In genomic region chr3:52190294-52190841, GRCh38 we compare ENCODE assay signal across 8 cellular contexts. TPM values are rescaled to one million over a fixed set of nuclear protein-coding genes. Genes with fewer than 3 reads are reported as not detected.
DNase-seq lines count a peak whose midpoint lies in the region; ATAC-seq and TF ChIP-seq lines count a peak whose summit lies in the region.

No MANE protein-coding gene starts in this region.

- no peak overlapping the region for H3K14ac ChIP-seq in H9 (ENCODE audit: insufficient read depth, low read length)

- no peak overlapping the region for H2BK5ac ChIP-seq in H9 (ENCODE audit: insufficient read length, low read length)

- ATAC-seq in left ventricle myocardium superior: peak; percentile 44

- H3T11ph ChIP-seq in H9 (ENCODE audit: low read length): no peak overlapping the region

- H2BK12ac ChIP-seq in H9 (ENCODE audit: insufficient read length, low read depth, low read length): no peak overlapping the region

- TF ChIP-seq CTCF in spleen (IDR thresholded peaks at IDR 0.05 in 8 of 11, conservative IDR thresholded peaks at IDR 0.05 in 3 of 11) (no peak), H9 (conservative IDR thresholded peaks at IDR 0.05) (no peak)

- H3K9me3 Mint-ChIP-seq in H9: no peaks in the 10 kb centered on the region

- H3K79me1 ChIP-seq in H9 (ENCODE audit: insufficient read depth, low read depth, low read length, poor library complexity, severe bottlenecking): no peaks in the 10 kb centered on the region

- WGBS in GM23248 (ENCODE audit: low coverage in 1 of 2, low lambda C conversion rate in 2 of 2, missing lambda C conversion rate in 2 of 2), 2 experiments: 33 to 36% methylated on average over 5 of the region's 5 CpGs
- WGBS in spleen, 5 donors: 69 to 91% (median 83%) methylated on average over 2 to 5 of the region's 5 CpGs
- WGBS in H9 (ENCODE audit: extremely low coverage, insufficient read length, low lambda C conversion rate): no CpG with 5 or more reads among the region's 5 CpGs

- H3K9me3 ChIP-seq in GM23248 (ENCODE audit: low read depth) (no peaks in the 10 kb centered on the region), spleen (no peaks in the 10 kb centered on the region), H9 (ENCODE audit: control insufficient read depth, low read depth, low read length) (no peaks in the 10 kb centered on the region)

- H4K20me1 ChIP-seq in GM23248 (ENCODE audit: insufficient read depth) (no peaks in the 10 kb centered on the region), H9 (ENCODE audit: control insufficient read depth, insufficient read depth, insufficient read length) (no peaks in the 10 kb centered on the region)

- H3K4me1 Mint-ChIP-seq in H9: peaks cover 3 to 9% of the 10 kb centered on the region in 2 experiments; a peak in 3 of 4 replicates

- no peaks in the 10 kb centered on the region for H3K9me2 ChIP-seq in GM23248 (ENCODE audit: insufficient read depth)

- no peaks in the 10 kb centered on the region for H3K79me2 ChIP-seq in GM23248 (ENCODE audit: insufficient read depth)
- no peaks in the 10 kb centered on the region for H3K79me2 ChIP-seq in H9 (ENCODE audit: insufficient read depth, low read length)

- H2BK120ac ChIP-seq in H9 (ENCODE audit: low read depth, low read length, poor library complexity, severe bottlenecking): no peak overlapping the region

- H3K27ac ChIP-seq in GM23248 (no peak overlapping the region), spleen (peak overlapping the region in 5 of 8 donors; percentile 8 to 55 (median 32)), H9 (ENCODE audit: insufficient read length, low read depth, low read length) (no peak overlapping the region)

- no peak overlapping the region for H4K91ac ChIP-seq in H9 (ENCODE audit: insufficient read length, low read depth, low read length)

- no peak overlapping the region for H3K4ac ChIP-seq in H9 (ENCODE audit: low read depth, low read length)

- H3K4me3 ChIP-seq in GM23248 (no peak overlapping the region), spleen (no peak overlapping the region)

- H2AK5ac ChIP-seq in H9 (ENCODE audit: insufficient read length, low read length): no peak overlapping the region

- H3K18ac ChIP-seq in H9 (ENCODE audit: insufficient read length, low read depth, low read length): no peak overlapping the region

- DNase-seq in GM23248 (peak; percentile 62), anterior cingulate cortex (lab: John Stamatoyannopoulos, UW) (peak in 52 of 58 donors; percentile 10 to 89 (median 60)), left ventricle myocardium superior (peak; percentile 54), spleen (peak; percentile 51), Kasumi-1 (lab: John Stamatoyannopoulos, UW) (no peak), H9 (no peak), NCI-H146 treated with DMSO at 0.1 percent for 48 hours (lab: John Stamatoyannopoulos, UW; ENCODE audit: unreplicated experiment) (no peak)
- DNase-seq in stimulated activated naive CD4-positive, alpha-beta T cell (lab: John Stamatoyannopoulos, UW): no peak

- H3K36me3 ChIP-seq in GM23248 (ENCODE audit: low read depth): no peaks in the 10 kb centered on the region
- no peaks in the 10 kb centered on the region for H3K36me3 ChIP-seq in spleen

- H3K27ac Mint-ChIP-seq in H9: no peak overlapping the region

- H2BK15ac ChIP-seq in H9 (ENCODE audit: low read depth, low read length): no peak overlapping the region

- intact Hi-C loops in left ventricle myocardium superior (cut with micrococcal nuclease) (no loop called here), spleen (cut with DNase I; ENCODE audit: low total_unique reads) (no loop called here)

- TF ChIP-seq POLR2A in spleen (IDR thresholded peaks at IDR 0.05): no peak

- no peaks in the 10 kb centered on the region for H3K23me2 ChIP-seq in H9 (ENCODE audit: insufficient read length, low read depth, low read length, poor library complexity, severe bottlenecking)

- no peak overlapping the region for H4K8ac ChIP-seq in H9 (replicated peaks; ENCODE audit: insufficient read length, low read depth, low read length)

- H3K4me1 ChIP-seq in GM23248 (ENCODE audit: insufficient read depth) (peaks cover 14% of the 10 kb centered on the region), spleen (peaks cover under 1 to 51% (median 22%) of the 10 kb centered on the region in 6 donors), H9 (ENCODE audit: insufficient read depth, low read length) (no peaks in the 10 kb centered on the region)

- H3K9ac ChIP-seq in GM23248 (no peak overlapping the region), H9 (ENCODE audit: extremely low read depth, insufficient read length, low read length) (no peak overlapping the region)

- H2AFZ ChIP-seq in GM23248 (no peak overlapping the region), H9 (ENCODE audit: low read length) (no peak overlapping the region)

- H3K36me3 Mint-ChIP-seq in H9 (ENCODE audit: insufficient read depth in 1 of 3, low read depth in 3 of 3): no peaks in the 10 kb centered on the region

- H3K27me3 ChIP-seq in GM23248 (replicated peaks; ENCODE audit: insufficient read depth): no peaks in the 10 kb centered on the region
- no peaks in the 10 kb centered on the region for H3K27me3 ChIP-seq in spleen (replicated peaks in 1 of 7)
- no peaks in the 10 kb centered on the region; the same call in 1 of the 2 replicates for H3K27me3 ChIP-seq in H9 (ENCODE audit: insufficient read depth, low read length)

- H3K27me3 Mint-ChIP-seq in H9 (ENCODE audit: low read depth): peaks cover 9% of the 10 kb centered on the region

- no peak overlapping the region for H3K56ac ChIP-seq in H9 (ENCODE audit: insufficient read length, low read depth, low read length)

- no peak overlapping the region for H4K5ac ChIP-seq in H9 (ENCODE audit: insufficient read length, low read depth, low read length)

- in situ Hi-C loops in GM23248 (cut with MboI): no loop called here

- no peak overlapping the region for H3K23ac ChIP-seq in H9 (ENCODE audit: insufficient read length, low read depth, low read length)

- 0 out of 2 replicates have a peak, but pooled peaks cover under 1% of the 10 kb centered on the region for H3F3A ChIP-seq in GM23248 (ENCODE audit: insufficient read depth)

- no peak overlapping the region for H2BK20ac ChIP-seq in H9 (ENCODE audit: low read depth, low read length, poor library complexity, severe bottlenecking)

- H3K4me3 Mint-ChIP-seq in H9: peak overlapping the region in 1 of 2 experiments; percentile 12; a peak in 1 of 5 replicates

- H3K4me2 ChIP-seq in GM23248 (ENCODE audit: unreplicated experiment) (peak overlapping the region; percentile 21), H9 (ENCODE audit: insufficient read depth, insufficient read length, low read length) (no peak overlapping the region)

RNA-seq across cellular contexts. Expression of gene ALAS1, which starts 7.6 kb away (rescaled TPM):
- total RNA-seq in GM23248 (2014; rRNA removed; shearing (Covaris generic)): 21.2 and 33.9 TPM in 2 replicates
- 30.4 and 31.0 TPM in 2 replicates for polyA plus RNA-seq in GM23248 (2016; fragmentation: Nextera tagmentation; extraction: Ambion mirVana)
- total RNA-seq in left ventricle myocardium superior: 166 TPM
- total RNA-seq in spleen: 10 to 100 TPM; 25.3 to 40.8 (median 33.8) TPM
- polyA plus RNA-seq in spleen: 10 to 100 TPM; 13.0 to 25.3 (median 15.4) TPM
- 39.1 and 40.4 TPM in 2 replicates for total RNA-seq in H9 (2021)

RNA-seq across cellular contexts. Expression of gene TLR9, which starts 35.1 kb away (rescaled TPM):
- total RNA-seq in GM23248 (2014; rRNA removed; shearing (Covaris generic)): not detected in 2 replicates
- polyA plus RNA-seq in GM23248 (2016; fragmentation: Nextera tagmentation; extraction: Ambion mirVana): 0.11 TPM in 1 of 2 replicates, not detected in the other
- 0.17 TPM for total RNA-seq in left ventricle myocardium superior
- total RNA-seq in spleen: 1 to 10 TPM; 2.3 to 7.7 (median 4.2) TPM
- polyA plus RNA-seq in spleen: 1 to 10 TPM in 1 of 3 donors, under 1 TPM in 1, not detected in 1; 0.55 to 3.8 TPM
- not detected in 2 replicates for total RNA-seq in H9 (2021)

RNA-seq across cellular contexts. Expression of gene POC1A, which starts 36.1 kb away (rescaled TPM):
- total RNA-seq in GM23248 (2014; rRNA removed; shearing (Covaris generic)): 2.3 and 5.2 TPM in 2 replicates
- polyA plus RNA-seq in GM23248 (2016; fragmentation: Nextera tagmentation; extraction: Ambion mirVana) (11.0 and 11.8 TPM in 2 replicates), spleen (1 to 10 TPM; 2.4 to 3.2 (median 3.2) TPM)
- total RNA-seq in left ventricle myocardium superior (1.5 TPM), spleen (1 to 10 TPM; 1.6 to 4.4 (median 2.5) TPM), H9 (2021) (29.0 and 29.3 TPM in 2 replicates)

RNA-seq across cellular contexts. Expression of gene TWF2, which starts 48.6 kb away (rescaled TPM):
- 124 and 137 TPM in 2 replicates for total RNA-seq in GM23248 (2014; rRNA removed; shearing (Covaris generic))
- polyA plus RNA-seq in GM23248 (2016; fragmentation: Nextera tagmentation; extraction: Ambion mirVana) (95.1 and 105 TPM in 2 replicates), spleen (10 to 100 TPM; 47.3 to 71.4 (median 59.8) TPM)
- total RNA-seq in left ventricle myocardium superior (103 TPM), spleen (100 to 1,000 TPM in 1 of 7 donors, 10 to 100 TPM in 6; 57.5 to 109 (median 68.2) TPM), H9 (2021) (44.8 and 50.9 TPM in 2 replicates)

RNA-seq across cellular contexts. Expression of gene PPM1M, which starts 55.2 kb away (rescaled TPM):
- total RNA-seq in GM23248 (2014; rRNA removed; shearing (Covaris generic)): 26.7 and 35.7 TPM in 2 replicates
- polyA plus RNA-seq in GM23248 (2016; fragmentation: Nextera tagmentation; extraction: Ambion mirVana) (19.3 and 21.6 TPM in 2 replicates), spleen (10 to 100 TPM; 29.2 to 37.2 (median 33.6) TPM)
- total RNA-seq in left ventricle myocardium superior (9.0 TPM), spleen (10 to 100 TPM; 26.3 to 77.8 (median 55.8) TPM), H9 (2021) (6.1 and 7.4 TPM in 2 replicates)

Comparison
In these comparisons a context has a peak if more than half of its experiments do, and no peak if none do; other contexts are left out.
1. DNase-seq: peak in GM23248 (single experiment), anterior cingulate cortex (52 of 58), left ventricle myocardium superior (single experiment) and spleen (single experiment); none in Kasumi-1 (0 of 2), H9 (single experiment), NCI-H146 treated with DMSO at 0.1 percent for 48 hours (single experiment) and stimulated activated naive CD4-positive, alpha-beta T cell (0 of 6).
2. H3K27ac ChIP-seq: peak in spleen (5 of 8); none in GM23248 (single experiment) and H9 (single experiment).